15 cellular contexts compared by ENCODE assay signal in genomic region chr3:4426261-4426781, GRCh38. TPM values are rescaled to one million over a fixed set of nuclear protein-coding genes. Genes with fewer than 3 reads are reported as not detected.
DNase-seq lines count a peak whose midpoint lies in the region; ATAC-seq, FAIRE-seq and TF ChIP-seq lines count a peak whose summit lies in the region.
"Had no signal": no experiment of that assay in that cellular context is flagged by ENCODE, and none has a peak within 500 bp of the region (broad histone marks: within the 10 kb centered on the region; RNA-seq: fewer than 3 reads in every experiment).

No MANE protein-coding gene starts in this region.

- H3K36me3 Mint-ChIP-seq in activated T-helper 1 cell treated with anti-CD3 and anti-CD28 coated beads, Interleukin-12 subunit alpha, Interleukin-12 subunit beta, Interleukin-2, Interleukin-4 antibody, amounts not matched to agents 30 ng/mL and 10 ng/mL and 1 ng/mL, durations not matched to agents 14 hours and 24 hours and 36 hours (ENCODE audit: low read depth): peaks cover 10% of the 10 kb centered on the region

- no peaks in the 10 kb centered on the region for H3K27me3 Mint-ChIP-seq in activated T-helper 1 cell treated with anti-CD3 and anti-CD28 coated beads, Interleukin-12 subunit alpha, Interleukin-12 subunit beta, Interleukin-2, Interleukin-4 antibody, amounts not matched to agents 30 ng/mL and 10 ng/mL and 1 ng/mL, durations not matched to agents 14 hours and 24 hours and 36 hours (ENCODE audit: insufficient read depth)
- H3K27me3 Mint-ChIP-seq: B cell had no signal

- intact Hi-C loops in left ventricle myocardium inferior (cut with micrococcal nuclease): no loop called here
- intact Hi-C loops in Right ventricle myocardium inferior (cut with DNase I): no loop called here
- intact Hi-C loops in activated T-helper 1 cell treated with anti-CD3 and anti-CD28 coated beads, Interleukin-12 subunit alpha, Interleukin-12 subunit beta, Interleukin-2, Interleukin-4 antibody, amounts not matched to agents 30 ng/mL and 10 ng/mL and 1 ng/mL, durations not matched to agents 14 hours and 24 hours and 36 hours (cut with micrococcal nuclease): loop anchor here (1.0 to 10.0 kb wide), 2 partner anchors 39 to 578 kb away; no protein-coding TSS in a partner anchor
- intact Hi-C loops in vagina (cut with DNase I): no loop called here
- intact Hi-C loops in uterus (cut with DNase I; ENCODE audit: low total_unique reads): no loop called here

- TF ChIP-seq POLR2A in vagina (IDR thresholded peaks at IDR 0.05) (no peak), uterus (IDR thresholded peaks at IDR 0.05) (no peak)

- peaks cover 2% of the 10 kb centered on the region for H3K36me3 ChIP-seq in left ventricle myocardium inferior
- no peaks in the 10 kb centered on the region for H3K36me3 ChIP-seq in vagina
- H3K36me3 ChIP-seq in uterus: no peaks in the 10 kb centered on the region
- H3K36me3 ChIP-seq: sigmoid colon, upper lobe of left lung had no signal

- H3K4me1 Mint-ChIP-seq in activated T-helper 1 cell treated with anti-CD3 and anti-CD28 coated beads, Interleukin-12 subunit alpha, Interleukin-12 subunit beta, Interleukin-2, Interleukin-4 antibody, amounts not matched to agents 30 ng/mL and 10 ng/mL and 1 ng/mL, durations not matched to agents 14 hours and 24 hours and 36 hours (ENCODE audit: low read depth): peaks cover 30% of the 10 kb centered on the region

- peaks cover 7% of the 10 kb centered on the region for H3K9me3 Mint-ChIP-seq in activated T-helper 1 cell treated with anti-CD3 and anti-CD28 coated beads, Interleukin-12 subunit alpha, Interleukin-12 subunit beta, Interleukin-2, Interleukin-4 antibody, amounts not matched to agents 30 ng/mL and 10 ng/mL and 1 ng/mL, durations not matched to agents 14 hours and 24 hours and 36 hours

- ATAC-seq in Right ventricle myocardium inferior (no peak), foreskin keratinocyte (peak; percentile 36)

- H3K9me3 ChIP-seq in left ventricle myocardium inferior (replicated peaks) (peaks cover 4% of the 10 kb centered on the region), vagina (no peaks in the 10 kb centered on the region), uterus (no peaks in the 10 kb centered on the region)
- H3K9me3 ChIP-seq: sigmoid colon, upper lobe of left lung had no signal

- H3K27me3 ChIP-seq in left ventricle myocardium inferior (ENCODE audit: low read depth) (no peaks in the 10 kb centered on the region), foreskin keratinocyte (no peaks in the 10 kb centered on the region), vagina (no peaks in the 10 kb centered on the region), uterus (no peaks in the 10 kb centered on the region)
- H3K27me3 ChIP-seq: dorsolateral prefrontal cortex, sigmoid colon, upper lobe of left lung had no signal

- peak overlapping the region; percentile 72 for H3K27ac Mint-ChIP-seq in activated T-helper 1 cell treated with anti-CD3 and anti-CD28 coated beads, Interleukin-12 subunit alpha, Interleukin-12 subunit beta, Interleukin-2, Interleukin-4 antibody, amounts not matched to agents 30 ng/mL and 10 ng/mL and 1 ng/mL, durations not matched to agents 14 hours and 24 hours and 36 hours
- H3K27ac Mint-ChIP-seq: B cell had no signal

- DNase-seq in left ventricle myocardium inferior (no peak), Right ventricle myocardium inferior (ENCODE audit: missing footprints) (no peak), foreskin keratinocyte (no peak), vagina (ENCODE audit: extremely low spot score in 2 of 2) (no peak), HTR-8/SVneo (ENCODE audit: insufficient read length, low spot score) (no peak), uterus (no peak), kidney tubule cell (ENCODE audit: low spot score) (no peak)
- no peak for DNase-seq in activated T-helper 1 cell treated with anti-CD3 and anti-CD28 coated beads, Interleukin-12 subunit alpha, Interleukin-12 subunit beta, Interleukin-2, Interleukin-4 antibody, amounts not matched to agents 30 ng/mL and 10 ng/mL and 1 ng/mL, durations not matched to agents 14 hours and 24 hours and 36 hours (ENCODE audit: low spot score)
- DNase-seq: dorsolateral prefrontal cortex, head of caudate nucleus, NCI-H1048, NCI-H526, sigmoid colon had no signal

- TF ChIP-seq CTCF in left ventricle myocardium inferior (IDR thresholded peaks at IDR 0.05; ENCODE audit: borderline replicate concordance) (no peak), foreskin keratinocyte (conservative IDR thresholded peaks at IDR 0.05) (no peak), vagina (IDR thresholded peaks at IDR 0.05) (no peak), uterus (IDR thresholded peaks at IDR 0.05) (no peak)

- H3K4me3 ChIP-seq in left ventricle myocardium inferior (no peak overlapping the region), vagina (no peak overlapping the region), uterus (no peak overlapping the region)
- H3K4me3 ChIP-seq: dorsolateral prefrontal cortex, sigmoid colon, upper lobe of left lung had no signal

- peaks cover 13% of the 10 kb centered on the region for H3K4me1 ChIP-seq in left ventricle myocardium inferior
- no peaks in the 10 kb centered on the region for H3K4me1 ChIP-seq in foreskin keratinocyte
- H3K4me1 ChIP-seq in vagina: peaks cover 23% of the 10 kb centered on the region
- no peaks in the 10 kb centered on the region for H3K4me1 ChIP-seq in uterus

- H3K27ac ChIP-seq in left ventricle myocardium inferior (replicated peaks) (peak overlapping the region; percentile 41), foreskin keratinocyte (no peak overlapping the region), vagina (peak overlapping the region; percentile 50), uterus (peak overlapping the region in 1 of 2 donors; percentile 64)
- H3K27ac ChIP-seq: upper lobe of left lung had no signal

- FAIRE-seq in HTR-8/SVneo (lab: Jason Lieb, UNC): no peak

- no peak overlapping the region for H3K4me3 Mint-ChIP-seq in activated T-helper 1 cell treated with anti-CD3 and anti-CD28 coated beads, Interleukin-12 subunit alpha, Interleukin-12 subunit beta, Interleukin-2, Interleukin-4 antibody, amounts not matched to agents 30 ng/mL and 10 ng/mL and 1 ng/mL, durations not matched to agents 14 hours and 24 hours and 36 hours
- H3K4me3 Mint-ChIP-seq: B cell had no signal

RNA-seq across cellular contexts. Expression of gene SUMF1, which starts 40.7 kb away (rescaled TPM):
- total RNA-seq in left ventricle myocardium inferior: 8.6 TPM
- 8.4 TPM for total RNA-seq in Right ventricle myocardium inferior
- 6.1 and 7.0 TPM in 2 replicates for total RNA-seq in activated T-helper 1 cell treated with anti-CD3 and anti-CD28 coated beads, Interleukin-12 subunit alpha, Interleukin-12 subunit beta, Interleukin-2, Interleukin-4 antibody, amounts not matched to agents 30 ng/mL and 10 ng/mL and 1 ng/mL, durations not matched to agents 14 hours and 24 hours and 36 hours
- 22.4 and 22.5 TPM in 2 replicates for total RNA-seq in foreskin keratinocyte
- polyA plus RNA-seq in foreskin keratinocyte: 14.6 and 17.5 TPM in 2 replicates
- 65.6 TPM for total RNA-seq in vagina
- 10 to 100 TPM; 17.9 to 71.3 (median 30.3) TPM for total RNA-seq in uterus
